ENCODE assay signal across 11 cellular contexts in the genomic region with DNA sequence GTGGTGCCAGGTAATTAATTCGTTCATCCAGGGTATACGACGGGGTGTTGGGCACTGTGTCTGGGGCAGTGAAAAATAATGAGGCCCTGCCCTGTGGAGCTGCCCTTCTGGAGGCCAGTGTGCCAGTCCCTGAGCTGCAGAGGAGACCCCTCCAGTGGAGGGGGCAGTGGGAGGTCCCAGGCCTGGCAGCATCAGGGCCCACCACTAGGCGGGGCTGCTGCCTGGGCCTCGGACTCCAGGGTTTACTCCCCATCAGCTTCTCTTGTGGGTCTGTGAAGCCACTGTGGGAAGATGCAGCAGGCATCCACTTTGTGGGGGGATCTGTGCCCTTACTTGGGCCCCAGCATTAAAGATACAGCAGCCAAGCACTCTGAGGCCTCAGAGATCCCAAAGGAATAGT. TPM values are rescaled to one million over a fixed set of nuclear protein-coding genes. Genes with fewer than 3 reads are reported as not detected.
DNase-seq lines count a peak whose midpoint lies in the region; ATAC-seq and TF ChIP-seq lines count a peak whose summit lies in the region.
"Had no signal": no experiment of that assay in that cellular context is flagged by ENCODE, and none has a peak within 500 bp of the region (broad histone marks: within the 10 kb centered on the region; RNA-seq: fewer than 3 reads in every experiment).

No MANE protein-coding gene starts in this region.

- no peaks in the 10 kb centered on the region for H4K20me1 ChIP-seq in smooth muscle cell (ENCODE audit: low read depth)

- peaks cover 47% of the 10 kb centered on the region for H3K4me1 Mint-ChIP-seq in activated CD4-positive, alpha-beta T cell treated with anti-CD3 and anti-CD28 coated beads, Interleukin-2, amount 10 ng/mL, durations not matched to agents 24 days and 14 days

- ATAC-seq in esophagus mucosa (no peak), GM18505 (IDR thresholded peaks at IDR 0.05; ENCODE audit: unreplicated experiment) (no peak)

- no peaks in the 10 kb centered on the region for H3K27me3 ChIP-seq in smooth muscle cell (ENCODE audit: low read depth)

- H3K36me3 ChIP-seq in smooth muscle cell (ENCODE audit: low read depth), result no peaks in the 10 kb centered on the region

- peak overlapping the region; percentile 79 for H3K27ac Mint-ChIP-seq in activated CD4-positive, alpha-beta T cell treated with anti-CD3 and anti-CD28 coated beads, Interleukin-2, amount 10 ng/mL, durations not matched to agents 24 days and 14 days

- H2AFZ ChIP-seq in smooth muscle cell (ENCODE audit: low read depth), result no peak overlapping the region

- TF ChIP-seq CTCF in choroid plexus epithelial cell (conservative IDR thresholded peaks at IDR 0.05; ENCODE audit: low read depth, low read length) (peak; percentile 34), smooth muscle cell (IDR thresholded peaks at IDR 0.05; ENCODE audit: borderline replicate concordance, insufficient read depth, poor library complexity, severe bottlenecking) (peak; percentile 30)

- DNase-seq in activated CD4-positive, alpha-beta T cell treated with anti-CD3 and anti-CD28 coated beads, Interleukin-2, amount 10 ng/mL, durations not matched to agents 24 days and 14 days, result peak; percentile 73
- no peak for DNase-seq in activated CD4-positive, alpha-beta T cell treated with anti-CD3 and anti-CD28 coated beads for 1 hour
- peak; percentile 4 for DNase-seq in OCI-M1 (lab: John Stamatoyannopoulos, UW)
- DNase-seq in choroid plexus epithelial cell (ENCODE audit: low read depth), result no peak
- DNase-seq in smooth muscle cell (lab: John Stamatoyannopoulos, UW; ENCODE audit: unreplicated experiment), result no peak
- DNase-seq in NCI-H446 (lab: John Stamatoyannopoulos, UW), result no peak
- DNase-seq: NCI-H526 treated with DMSO at 0.1 percent for 48 hours had no signal

- no peaks in the 10 kb centered on the region for H3K9me3 Mint-ChIP-seq in activated CD4-positive, alpha-beta T cell treated with anti-CD3 and anti-CD28 coated beads, Interleukin-2, amount 10 ng/mL, durations not matched to agents 24 days and 14 days

- H3K9me3 ChIP-seq in smooth muscle cell (replicated peaks; ENCODE audit: low read depth), result no peaks in the 10 kb centered on the region

- H3K79me2 ChIP-seq in smooth muscle cell (ENCODE audit: low read depth), result no peaks in the 10 kb centered on the region

- H3K27ac ChIP-seq in smooth muscle cell (ENCODE audit: low read depth), result no peak overlapping the region

- no peak for TF ChIP-seq POLR2A in GM18505 (IDR thresholded peaks at IDR 0.05; ENCODE audit: borderline replicate concordance, extremely low read depth, insufficient read depth, insufficient read length)

- no peaks in the 10 kb centered on the region for H3K27me3 Mint-ChIP-seq in activated CD4-positive, alpha-beta T cell treated with anti-CD3 and anti-CD28 coated beads, Interleukin-2, amount 10 ng/mL, durations not matched to agents 24 days and 14 days

- H3K4me3 ChIP-seq in choroid plexus epithelial cell (ENCODE audit: low read depth, low read length), result no peak overlapping the region
- no peak overlapping the region for H3K4me3 ChIP-seq in smooth muscle cell

- intact Hi-C loops in activated CD4-positive, alpha-beta T cell treated with anti-CD3 and anti-CD28 coated beads, Interleukin-2, amount 10 ng/mL, durations not matched to agents 24 days and 14 days (cut with micrococcal nuclease), result no loop called here

- H3K4me3 Mint-ChIP-seq in activated CD4-positive, alpha-beta T cell treated with anti-CD3 and anti-CD28 coated beads, Interleukin-2, amount 10 ng/mL, durations not matched to agents 24 days and 14 days, result no peak overlapping the region

- H3K36me3 Mint-ChIP-seq in activated CD4-positive, alpha-beta T cell treated with anti-CD3 and anti-CD28 coated beads, Interleukin-2, amount 10 ng/mL, durations not matched to agents 24 days and 14 days (ENCODE audit: low read depth), result peaks cover 65% of the 10 kb centered on the region

- H3K4me2 ChIP-seq in smooth muscle cell, result no peak overlapping the region

- WGBS in smooth muscle cell (ENCODE audit: low lambda C conversion rate), result 91% methylated on average over 5 of the region's 5 CpGs

- H3K9ac ChIP-seq in smooth muscle cell (ENCODE audit: low read depth), result no peak overlapping the region

- H3K4me1 ChIP-seq in smooth muscle cell (ENCODE audit: low read depth), result no peaks in the 10 kb centered on the region

- H3F3A ChIP-seq in smooth muscle cell (ENCODE audit: low read depth), result no peaks in the 10 kb centered on the region

RNA-seq across cellular contexts. Expression of gene TMPRSS6, which starts 17.4 kb away (rescaled TPM):
- 6.8 and 7.1 TPM in 2 replicates for total RNA-seq in activated CD4-positive, alpha-beta T cell treated with anti-CD3 and anti-CD28 coated beads, Interleukin-2, amount 10 ng/mL, durations not matched to agents 24 days and 14 days
- total RNA-seq in smooth muscle cell (not detected in 2 replicates), esophagus mucosa (not detected)
- polyA plus RNA-seq in smooth muscle cell, result 0.69 TPM in 1 of 2 replicates, not detected in the other
- total RNA-seq: fibroblast of lung, myocyte had no signal
- polyA plus RNA-seq: fibroblast of lung had no signal

RNA-seq across cellular contexts. Expression of gene IL2RB, which starts 22.8 kb away (rescaled TPM):
- 288 and 296 TPM in 2 replicates for total RNA-seq in activated CD4-positive, alpha-beta T cell treated with anti-CD3 and anti-CD28 coated beads, Interleukin-2, amount 10 ng/mL, durations not matched to agents 24 days and 14 days
- 0.76 and 1.1 TPM in 2 replicates for total RNA-seq in smooth muscle cell
- 3.6 and 3.8 TPM in 2 replicates for polyA plus RNA-seq in smooth muscle cell
- 3.1 TPM for total RNA-seq in esophagus mucosa
- total RNA-seq: fibroblast of lung, myocyte had no signal

Comparison
In these comparisons a context has a peak if more than half of its experiments do, and no peak if none do; other contexts are left out.
1. DNase-seq: peak in activated CD4-positive, alpha-beta T cell treated with anti-CD3 and anti-CD28 coated beads, Interleukin-2, amount 10 ng/mL, durations not matched to agents 24 days and 14 days (single experiment) and OCI-M1 (single experiment); none in activated CD4-positive, alpha-beta T cell treated with anti-CD3 and anti-CD28 coated beads for 1 hour (single experiment), choroid plexus epithelial cell (single experiment), smooth muscle cell (single experiment) and NCI-H446 (0 of 2).
2. RNA of gene IL2RB, which starts 22.8 kb away (total RNA-seq): 288 to 296 TPM in activated CD4-positive, alpha-beta T cell treated with anti-CD3 and anti-CD28 coated beads, Interleukin-2, amount 10 ng/mL, durations not matched to agents 24 days and 14 days; 3.1 TPM in esophagus mucosa (single experiment) and 0.76 to 1.1 TPM in smooth muscle cell; every median in the first group is over 10 times any median in the second.